Comparison of ENCODE assay signal across 15 cellular contexts in genomic region chr11:16789061-16789415, GRCh38. TPM values are rescaled to one million over a fixed set of nuclear protein-coding genes. Genes with fewer than 3 reads are reported as not detected.
DNase-seq lines count a peak whose midpoint lies in the region; ATAC-seq and TF ChIP-seq lines count a peak whose summit lies in the region.
"Had no signal": no experiment of that assay in that cellular context is flagged by ENCODE, and none has a peak within 500 bp of the region (broad histone marks: within the 10 kb centered on the region; RNA-seq: fewer than 3 reads in every experiment).

No MANE protein-coding gene starts in this region.

- TF ChIP-seq EP300 in tibial nerve (IDR thresholded peaks at IDR 0.05) = no peak

- H3K4me3 Mint-ChIP-seq in chondrocyte (ENCODE audit: unreplicated experiment) = no peak overlapping the region
- H3K4me3 Mint-ChIP-seq in glutamatergic neuron (ENCODE audit: unreplicated experiment) = no peak overlapping the region
- H3K4me3 Mint-ChIP-seq: activated naive CD8-positive, alpha-beta T cell; CD4-positive, alpha-beta memory T cell; neural crest cell; WTC11 had no signal

- TF ChIP-seq POLR2A in tibial nerve (IDR thresholded peaks at IDR 0.05) = no peak

- H3K9me3 Mint-ChIP-seq in chondrocyte (ENCODE audit: low read depth) = no peaks in the 10 kb centered on the region
- no peaks in the 10 kb centered on the region for H3K9me3 Mint-ChIP-seq in glutamatergic neuron (ENCODE audit: unreplicated experiment)
- H3K9me3 Mint-ChIP-seq: CD4-positive, alpha-beta memory T cell; neural crest cell; WTC11 had no signal

- DNase-seq in cardiac muscle cell (ENCODE audit: low read depth in 1 of 2, low spot score in 1 of 2) = no peak
- no peak for DNase-seq in right atrium auricular region (ENCODE audit: low spot score)
- DNase-seq in chondrocyte (ENCODE audit: low spot score) = peak; percentile 86
- peak; percentile 6 for DNase-seq in myocyte (ENCODE audit: low read depth)
- no peak for DNase-seq in tibial nerve (ENCODE audit: low spot score in 2 of 2)
- no peak for DNase-seq in activated CD4-positive, alpha-beta T cell treated with anti-CD3 and anti-CD28 coated beads for 48 hours
- DNase-seq in glutamatergic neuron = no peak
- DNase-seq: NCI-H2171, NCI-H510A had no signal

- ATAC-seq in GM19452 (IDR thresholded peaks at IDR 0.05; ENCODE audit: unreplicated experiment) = no peak

- WGBS in tibial nerve, 2 donors = 81 to 89% methylated on average over 3 to 13 of the region's 13 CpGs

- TF ChIP-seq CTCF in cardiac muscle cell (IDR thresholded peaks at IDR 0.05; ENCODE audit: low read depth, low read length) (no peak), right atrium auricular region (IDR thresholded peaks at IDR 0.05) (no peak), chondrocyte (IDR thresholded peaks at IDR 0.05) (no peak), tibial nerve (IDR thresholded peaks at IDR 0.05) (no peak), glutamatergic neuron (IDR thresholded peaks at IDR 0.05; ENCODE audit: partially characterized antibody, unreplicated experiment) (no peak)

- H3K27me3 Mint-ChIP-seq in chondrocyte (ENCODE audit: low read depth) = no peaks in the 10 kb centered on the region
- H3K27me3 Mint-ChIP-seq in glutamatergic neuron (ENCODE audit: unreplicated experiment) = peaks cover 10% of the 10 kb centered on the region
- H3K27me3 Mint-ChIP-seq: activated naive CD8-positive, alpha-beta T cell; CD4-positive, alpha-beta memory T cell had no signal

- H3K27ac ChIP-seq in cardiac muscle cell (peak overlapping the region; percentile 45), right atrium auricular region (no peak overlapping the region), tibial nerve (peak overlapping the region in 3 of 4 donors; percentile 4 to 89 (median 83))

- H3K27ac Mint-ChIP-seq in chondrocyte (ENCODE audit: unreplicated experiment) (no peak overlapping the region), glutamatergic neuron (ENCODE audit: unreplicated experiment) (no peak overlapping the region)
- H3K27ac Mint-ChIP-seq: activated naive CD8-positive, alpha-beta T cell; CD4-positive, alpha-beta memory T cell; WTC11 had no signal

- no peaks in the 10 kb centered on the region for H3K27me3 ChIP-seq in cardiac muscle cell
- H3K27me3 ChIP-seq in right atrium auricular region = no peaks in the 10 kb centered on the region
- no peaks in the 10 kb centered on the region for H3K27me3 ChIP-seq in tibial nerve
- H3K27me3 ChIP-seq: tibial artery had no signal

- H3K36me3 ChIP-seq in cardiac muscle cell = peaks cover 31% of the 10 kb centered on the region
- no peaks in the 10 kb centered on the region for H3K36me3 ChIP-seq in right atrium auricular region
- peaks cover 0 to 42% (median 0%) of the 10 kb centered on the region in 3 donors for H3K36me3 ChIP-seq in tibial nerve

- H3K4me1 Mint-ChIP-seq in chondrocyte (ENCODE audit: low read depth) = peaks cover 48% of the 10 kb centered on the region
- peaks cover 1% of the 10 kb centered on the region for H3K4me1 Mint-ChIP-seq in glutamatergic neuron (ENCODE audit: low read depth, unreplicated experiment)
- H3K4me1 Mint-ChIP-seq: WTC11 had no signal

- H3K4me1 ChIP-seq in cardiac muscle cell (ENCODE audit: low read depth) (no peaks in the 10 kb centered on the region), right atrium auricular region (peaks cover 0 to 81% of the 10 kb centered on the region in 2 donors), tibial nerve (peaks cover 0 to 45% (median 9%) of the 10 kb centered on the region in 4 donors)

- H3K4me3 ChIP-seq in cardiac muscle cell (no peak overlapping the region), right atrium auricular region (no peak overlapping the region), tibial nerve (no peak overlapping the region)
- H3K4me3 ChIP-seq: tibial artery had no signal

- H3K36me3 Mint-ChIP-seq in chondrocyte (ENCODE audit: low read depth) = no peaks in the 10 kb centered on the region
- H3K36me3 Mint-ChIP-seq in glutamatergic neuron (ENCODE audit: unreplicated experiment) = no peaks in the 10 kb centered on the region
- H3K36me3 Mint-ChIP-seq: activated naive CD8-positive, alpha-beta T cell; WTC11 had no signal

- H3K9me3 ChIP-seq in cardiac muscle cell (ENCODE audit: low read depth) = no peaks in the 10 kb centered on the region
- H3K9me3 ChIP-seq in right atrium auricular region = no peaks in the 10 kb centered on the region
- H3K9me3 ChIP-seq in tibial nerve = no peaks in the 10 kb centered on the region
- H3K9me3 ChIP-seq: tibial artery had no signal

RNA-seq across cellular contexts. Expression of gene C11orf58, which starts 50.6 kb away (rescaled TPM):
- 183 and 232 TPM in 2 replicates for total RNA-seq in cardiac muscle cell
- polyA plus RNA-seq in cardiac muscle cell = 157 and 188 TPM in 2 replicates
- 100 to 1,000 TPM; 120 to 128 TPM for total RNA-seq in right atrium auricular region
- total RNA-seq in chondrocyte = 116 to 135 TPM (median 117 TPM) in 3 replicates
- 123 and 127 TPM in 2 replicates for total RNA-seq in myocyte
- polyA plus RNA-seq in myocyte (2012) = 149 TPM
- total RNA-seq in tibial nerve = 100 to 1,000 TPM; 136 to 170 (median 144) TPM
- total RNA-seq in glutamatergic neuron (ENCODE audit: unreplicated experiment) = 169 TPM

Comparison
In these comparisons a context has a peak if more than half of its experiments do, and no peak if none do; other contexts are left out.
1. H3K27ac ChIP-seq: peak in cardiac muscle cell (single experiment) and tibial nerve (3 of 4); none in right atrium auricular region (0 of 2).
2. DNase-seq: peak in chondrocyte (single experiment) and myocyte (single experiment); none in cardiac muscle cell (0 of 2), right atrium auricular region (single experiment), tibial nerve (0 of 2), activated CD4-positive, alpha-beta T cell treated with anti-CD3 and anti-CD28 coated beads for 48 hours (single experiment) and glutamatergic neuron (single experiment).